12 cellular contexts compared by ENCODE assay signal in genomic region chr21:15617968-15618367, GRCh38.
DNase-seq lines count a peak whose midpoint lies in the region; ATAC-seq and TF ChIP-seq lines count a peak whose summit lies in the region.
"Had no signal": no experiment of that assay in that cellular context is flagged by ENCODE, and none has a peak within 500 bp of the region (broad histone marks: within the 10 kb centered on the region; RNA-seq: fewer than 3 reads in every experiment).

No MANE protein-coding gene starts in this region.

- no peaks in the 10 kb centered on the region for H3K9me3 ChIP-seq in skeletal muscle satellite cell (replicated peaks; ENCODE audit: low read length)

- peak overlapping the region; percentile 19 for H3K4me2 ChIP-seq in skeletal muscle satellite cell (ENCODE audit: low read length)

- DNase-seq in DMS53 (lab: John Stamatoyannopoulos, UW) (peak; percentile 19), DMS53 treated with DMSO at 0.1 percent for 48 hours (lab: John Stamatoyannopoulos, UW; ENCODE audit: unreplicated experiment) (no peak), T1000 (lab: John Stamatoyannopoulos, UW) (peak; percentile 0), fibroblast of villous mesenchyme (ENCODE audit: low read depth) (peak; percentile 67), RKO (ENCODE audit: low spot score) (no peak), dorsolateral prefrontal cortex (no peak), natural killer cell (no peak)
- DNase-seq: activated T-cell treated with anti-CD3 and anti-CD28 coated beads, Interleukin-2, amount 50 U/mL, for 4 hours; nephron progenitor cell had no signal

- peak overlapping the region in 17 of 59 donors; percentile 2 to 64 (median 44) for H3K27ac ChIP-seq in dorsolateral prefrontal cortex
- H3K27ac ChIP-seq: 22Rv1, coronary artery had no signal

- no peaks in the 10 kb centered on the region for H3K36me3 Mint-ChIP-seq in natural killer cell

- no peaks in the 10 kb centered on the region for H3K27me3 ChIP-seq in skeletal muscle satellite cell (ENCODE audit: control insufficient read depth, insufficient read depth, low read length)
- H3K27me3 ChIP-seq in dorsolateral prefrontal cortex: no peaks in the 10 kb centered on the region

- H3K9me3 Mint-ChIP-seq in natural killer cell: no peaks in the 10 kb centered on the region
- H3K9me3 Mint-ChIP-seq: activated T-cell treated with anti-CD3 and anti-CD28 coated beads, Interleukin-2, amount 50 U/mL, for 4 hours; nephron progenitor cell had no signal

- no peak overlapping the region for H3K4me3 ChIP-seq in fibroblast of villous mesenchyme (ENCODE audit: low read depth, low read length)
- H3K4me3 ChIP-seq in skeletal muscle satellite cell (ENCODE audit: low read length): no peak overlapping the region
- no peak overlapping the region for H3K4me3 ChIP-seq in dorsolateral prefrontal cortex
- H3K4me3 ChIP-seq: coronary artery had no signal

- H3K4me1 Mint-ChIP-seq in natural killer cell: no peaks in the 10 kb centered on the region
- H3K4me1 Mint-ChIP-seq: nephron progenitor cell had no signal

- peaks cover 20% of the 10 kb centered on the region for H3K4me1 ChIP-seq in skeletal muscle satellite cell (ENCODE audit: control insufficient read depth, insufficient read depth, low read length)

- intact Hi-C loops in dorsolateral prefrontal cortex (cut with DNase I) (no loop called here), natural killer cell (cut with micrococcal nuclease) (no loop called here)

- no peaks in the 10 kb centered on the region for H3K36me3 ChIP-seq in skeletal muscle satellite cell (ENCODE audit: insufficient read depth, low read length)

- no peak for TF ChIP-seq CTCF in fibroblast of villous mesenchyme (IDR thresholded peaks at IDR 0.05; ENCODE audit: insufficient read depth, low read depth, low read length)
- no peak for TF ChIP-seq CTCF in dorsolateral prefrontal cortex (IDR thresholded peaks at IDR 0.05 in 54 of 56, conservative IDR thresholded peaks at IDR 0.05 in 2 of 56; ENCODE audit: low read depth in 1 of 56, partially characterized antibody in 56 of 56)
- TF ChIP-seq CTCF in natural killer cell (IDR thresholded peaks at IDR 0.05): no peak

- no peak overlapping the region for H3K4me3 Mint-ChIP-seq in natural killer cell
- H3K4me3 Mint-ChIP-seq: activated T-cell treated with anti-CD3 and anti-CD28 coated beads, Interleukin-2, amount 50 U/mL, for 4 hours; nephron progenitor cell had no signal

- H3K27me3 Mint-ChIP-seq in natural killer cell (ENCODE audit: low read depth in 2 of 2): peaks cover 0 to under 1% of the 10 kb centered on the region in 2 donors

- no peak for ATAC-seq in natural killer cell
- ATAC-seq: activated T-cell treated with anti-CD3 and anti-CD28 coated beads, Interleukin-2, amount 50 U/mL, for 4 hours had no signal

- H3K9ac ChIP-seq in skeletal muscle satellite cell (ENCODE audit: low read depth, low read length): peak overlapping the region; percentile 54

- H3K27ac Mint-ChIP-seq in natural killer cell: no peak overlapping the region
- H3K27ac Mint-ChIP-seq: nephron progenitor cell had no signal

Comparison
In these comparisons a context has a peak if more than half of its experiments do, and no peak if none do; other contexts are left out.
1. DNase-seq: peak in DMS53 (single experiment), T1000 (single experiment) and fibroblast of villous mesenchyme (single experiment); none in DMS53 treated with DMSO at 0.1 percent for 48 hours (single experiment), RKO (single experiment), dorsolateral prefrontal cortex (0 of 10) and natural killer cell (single experiment).